In genomic region chr22:42381152-42381551, GRCh38 we compare ENCODE assay signal across 24 cellular contexts. TPM values are rescaled to one million over a fixed set of nuclear protein-coding genes. Genes with fewer than 3 reads are reported as not detected.
"Had no signal": no experiment of that assay in that cellular context is flagged by ENCODE, and none has a peak within 500 bp of the region (broad histone marks: within the 10 kb centered on the region; RNA-seq: fewer than 3 reads in every experiment).

No MANE protein-coding gene starts in this region.

- H3K27ac Mint-ChIP-seq: nephron progenitor cell had no signal

- H3K27ac ChIP-seq: coronary artery, dorsolateral prefrontal cortex, epithelial cell of prostate, esophagus muscularis mucosa, gastrocnemius medialis, left lung, ovary, right atrium auricular region, sigmoid colon, skin epidermis, stomach, thoracic aorta, transverse colon had no signal

- H3K4me3 ChIP-seq: coronary artery, dorsolateral prefrontal cortex, esophagus muscularis mucosa, gastrocnemius medialis, left lung, lung, ovary, right atrium auricular region, sigmoid colon, skin epidermis, stomach, thoracic aorta, transverse colon had no signal

- H3K27me3 ChIP-seq: dorsolateral prefrontal cortex, esophagus muscularis mucosa, gastrocnemius medialis, left lung, ovary, right atrium auricular region, sigmoid colon, stomach, transverse colon had no signal

- H3K4me1 ChIP-seq: gastrocnemius medialis, sigmoid colon had no signal

- H3K9me3 ChIP-seq: esophagus muscularis mucosa, gastrocnemius medialis, left lung, ovary, right atrium auricular region, sigmoid colon, stomach, thoracic aorta, transverse colon had no signal

- H3K36me3 Mint-ChIP-seq: naive thymus-derived CD4-positive, alpha-beta T cell had no signal

- H3K4me3 Mint-ChIP-seq: naive thymus-derived CD4-positive, alpha-beta T cell; nephron progenitor cell had no signal

- DNase-seq: dorsolateral prefrontal cortex; effector memory CD4-positive, alpha-beta T cell; gastrocnemius medialis; islet precursor cell; naive thymus-derived CD4-positive, alpha-beta T cell; nephron progenitor cell; nucleus accumbens; ovary; sigmoid colon; stimulated activated CD4-positive, alpha-beta T cell treated with anti-CD3 and anti-CD28 coated beads, Interleukin-12 subunit alpha, Interleukin-12 subunit beta, amount 100 ng/mL, for 4 hours; stimulated activated naive CD4-positive, alpha-beta T cell; stomach; substantia nigra; transverse colon had no signal

- H3K36me3 ChIP-seq: esophagus muscularis mucosa, gastrocnemius medialis, ovary, right atrium auricular region, sigmoid colon, thoracic aorta, transverse colon had no signal

RNA-seq across cellular contexts. Expression of gene NFAM1, which starts 51.1 kb away (rescaled TPM):
- total RNA-seq: chondrocyte, fibroblast of villous mesenchyme had no signal
